ENCODE assay signal across 8 cellular contexts in the genomic region with DNA sequence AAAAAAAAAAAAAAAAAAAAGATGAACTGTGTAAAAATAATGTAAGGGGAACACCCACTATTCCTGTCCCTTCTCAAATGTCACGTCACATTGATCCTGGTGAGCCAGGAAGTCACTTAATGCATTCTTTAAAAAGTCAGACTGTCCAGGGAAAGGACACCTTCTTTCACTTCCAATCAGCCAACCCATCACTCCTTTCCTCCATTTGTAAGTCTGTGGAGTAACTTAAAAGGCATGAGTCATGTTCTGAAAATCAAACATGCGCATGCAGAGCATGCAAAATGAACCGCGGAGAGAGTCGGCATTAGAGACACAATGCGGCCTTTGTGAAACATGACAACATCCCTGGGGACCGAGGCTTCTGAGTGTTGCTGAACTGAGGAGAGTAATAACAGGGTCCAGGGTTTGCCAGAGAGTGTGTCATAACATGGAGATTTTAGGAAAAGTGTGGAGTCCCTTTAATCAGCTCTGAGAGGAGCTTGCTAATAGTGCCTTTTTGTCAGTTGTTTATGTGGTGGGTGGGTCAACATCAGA.
DNase-seq lines count a peak whose midpoint lies in the region; ATAC-seq and TF ChIP-seq lines count a peak whose summit lies in the region.

No MANE protein-coding gene starts in this region.

- no peaks in the 10 kb centered on the region for H3K4me1 ChIP-seq in gastroesophageal sphincter

- DNase-seq in NCI-H526 treated with DMSO at 0.1 percent for 48 hours (lab: John Stamatoyannopoulos, UW) (peak; percentile 80), retinal pigment epithelial cell (ENCODE audit: low read depth) (peak; percentile 54), NCI-H1105 (lab: John Stamatoyannopoulos, UW) (no peak), WERI-Rb-1 (no peak)

- no peaks in the 10 kb centered on the region for H3K36me3 ChIP-seq in gastroesophageal sphincter
- H3K36me3 ChIP-seq in WERI-Rb-1, result no peaks in the 10 kb centered on the region

- WGBS in gastroesophageal sphincter (ENCODE audit: low coverage in 1 of 2), 2 donors, result 18 to 50% methylated on average over 6 to 7 of the region's 7 CpGs

- ATAC-seq in GM18499 (IDR thresholded peaks at IDR 0.05; ENCODE audit: insufficient read depth, unreplicated experiment) (peak; percentile 92), HG02798 (IDR thresholded peaks at IDR 0.05; ENCODE audit: poor library complexity, unreplicated experiment) (peak; percentile 97), gastroesophageal sphincter (peak; percentile 88), HG03457 (IDR thresholded peaks at IDR 0.05; ENCODE audit: unreplicated experiment) (no peak)

- no peak for TF ChIP-seq EP300 in gastroesophageal sphincter (IDR thresholded peaks at IDR 0.05)

- TF ChIP-seq POLR2A in gastroesophageal sphincter (IDR thresholded peaks at IDR 0.05), result no peak

- TF ChIP-seq CTCF in gastroesophageal sphincter (IDR thresholded peaks at IDR 0.05) (no peak), retinal pigment epithelial cell (conservative IDR thresholded peaks at IDR 0.05; ENCODE audit: low read depth, low read length) (no peak), WERI-Rb-1 (IDR thresholded peaks at IDR 0.05; ENCODE audit: low read depth, low read length) (no peak)

- no peaks in the 10 kb centered on the region for H3K27me3 ChIP-seq in gastroesophageal sphincter
- H3K27me3 ChIP-seq in WERI-Rb-1 (ENCODE audit: insufficient read depth, low read depth, severe bottlenecking), result no peaks in the 10 kb centered on the region

- H3K4me3 ChIP-seq in gastroesophageal sphincter, result no peak overlapping the region
- H3K4me3 ChIP-seq in retinal pigment epithelial cell (ENCODE audit: low read length), result no peak overlapping the region
- no peak overlapping the region for H3K4me3 ChIP-seq in WERI-Rb-1 (ENCODE audit: low read depth, low read length)

- H3K27ac ChIP-seq in gastroesophageal sphincter (peak overlapping the region in 1 of 4 donors; percentile 32), WERI-Rb-1 (no peak overlapping the region)

- H3K9me3 ChIP-seq in gastroesophageal sphincter (no peaks in the 10 kb centered on the region), WERI-Rb-1 (ENCODE audit: severe bottlenecking) (no peaks in the 10 kb centered on the region)

Comparison
In these comparisons a context has a peak if more than half of its experiments do, and no peak if none do; other contexts are left out.
1. DNase-seq: peak in NCI-H526 treated with DMSO at 0.1 percent for 48 hours (single experiment) and retinal pigment epithelial cell (single experiment); none in NCI-H1105 (single experiment) and WERI-Rb-1 (single experiment).